Comparison of ENCODE assay signal across 7 cellular contexts in the genomic region with DNA sequence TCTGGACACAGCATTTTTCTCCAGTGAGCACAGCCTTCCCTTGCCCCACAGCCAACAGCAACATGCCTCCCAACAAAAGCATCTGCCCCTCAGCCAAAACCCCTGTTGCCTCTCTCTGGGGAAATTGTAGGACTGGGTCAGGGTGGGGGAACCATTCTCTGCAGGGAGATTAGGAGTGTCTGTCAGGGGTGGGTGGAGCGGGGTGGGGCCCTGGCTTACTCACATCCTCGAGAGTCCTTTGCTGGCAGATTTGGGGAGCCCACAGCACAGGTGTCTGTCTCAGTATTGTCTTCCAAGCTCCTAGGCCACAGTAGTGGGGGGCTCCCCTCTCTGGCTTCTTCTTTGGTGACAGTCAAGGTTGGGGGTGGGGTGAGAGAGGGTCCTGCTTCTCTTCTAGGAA. TPM values are rescaled to one million over a fixed set of nuclear protein-coding genes. Genes with fewer than 3 reads are reported as not detected.
"Had no signal": no experiment of that assay in that cellular context is flagged by ENCODE, and none has a peak within 500 bp of the region (broad histone marks: within the 10 kb centered on the region; RNA-seq: fewer than 3 reads in every experiment).

No MANE protein-coding gene starts in this region.

RNA-seq across cellular contexts. Expression of a gene that starts 28.3 kb away (rescaled TPM):
- total RNA-seq: activated B cell treated with CpG ODN at 0.5 μM for 24 hours; activated CD4-positive, alpha-beta T cell treated with anti-CD3 and anti-CD28 coated beads for 36 hours; activated CD4-positive, alpha-beta T cell treated with anti-CD3 and anti-CD28 coated beads, Interleukin-2, amount 10 ng/mL, durations not matched to agents 24 days and 14 days; activated CD8-positive, alpha-beta memory T cell treated with anti-CD3 and anti-CD28 coated beads for 36 hours; activated CD8-positive, alpha-beta T cell treated with anti-CD3 and anti-CD28 coated beads for 36 hours; T-helper 17 cell; WTC11 had no signal
